In the genomic region with DNA sequence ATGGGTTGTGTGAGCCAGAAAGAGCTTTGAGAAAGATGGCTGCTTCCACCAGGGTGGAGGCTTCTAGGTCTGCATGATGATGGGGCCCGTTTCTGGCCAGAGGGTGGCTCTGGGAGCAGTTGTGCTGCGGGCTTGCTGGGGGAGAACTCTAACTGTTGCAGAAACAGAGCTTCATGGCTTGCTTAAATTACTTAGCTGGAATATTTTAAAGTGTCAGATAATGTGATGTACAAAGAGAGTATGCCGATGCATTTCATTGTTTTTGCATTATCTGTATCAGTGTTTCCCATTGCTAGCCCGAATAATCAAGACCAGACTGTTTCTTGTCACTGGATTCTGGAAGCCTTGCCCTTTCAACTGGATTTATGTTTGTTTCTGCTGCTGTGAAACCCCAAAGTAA, we compare ENCODE assay signal across 22 cellular contexts.
DNase-seq lines count a peak whose midpoint lies in the region; TF ChIP-seq lines count a peak whose summit lies in the region.
"Had no signal": no experiment of that assay in that cellular context is flagged by ENCODE, and none has a peak within 500 bp of the region (broad histone marks: within the 10 kb centered on the region; RNA-seq: fewer than 3 reads in every experiment).

No MANE protein-coding gene starts in this region.

- intact Hi-C loops in tibial artery (cut with DNase I; ENCODE audit: low total_unique reads) = no loop called here

- no peak overlapping the region for H3K4me3 ChIP-seq in NB4 (ENCODE audit: low read depth, low read length)
- no peak overlapping the region for H3K4me3 ChIP-seq in WERI-Rb-1 (ENCODE audit: low read depth, low read length)
- no peak overlapping the region for H3K4me3 ChIP-seq in tibial artery
- H3K4me3 ChIP-seq: GM12878, MG63, PC-9, SJCRH30 had no signal

- H3K9me3 Mint-ChIP-seq in nephron progenitor cell = no peaks in the 10 kb centered on the region
- H3K9me3 Mint-ChIP-seq: CD4-positive, alpha-beta T cell; IgD-negative memory B cell had no signal

- H3K4me1 ChIP-seq in tibial artery = peaks cover 0 to 16% (median 10%) of the 10 kb centered on the region in 4 donors
- H3K4me1 ChIP-seq: Caco-2, SJCRH30 had no signal

- H3K36me3 ChIP-seq in WERI-Rb-1 (peaks cover 4% of the 10 kb centered on the region), tibial artery (peaks cover 3 to 7% (median 3%) of the 10 kb centered on the region in 3 donors)

- DNase-seq in NCI-H345 (lab: John Stamatoyannopoulos, UW) (peak; percentile 27), NCI-H345 treated with DMSO at 0.1 percent for 48 hours (lab: John Stamatoyannopoulos, UW; ENCODE audit: unreplicated experiment) (no peak), NB4 (ENCODE audit: low read depth) (peak; percentile 59), WERI-Rb-1 (peak; percentile 29), nephron progenitor cell (no peak), tibial artery (no peak), hippocampal formation (lab: John Stamatoyannopoulos, UW) (no peak)
- DNase-seq in stimulated activated CD4-positive, alpha-beta T cell treated with anti-CD3 and anti-CD28 coated beads, Interleukin-2, amount 100 ng/mL, for 24 hours = no peak
- DNase-seq: CD4-positive, alpha-beta T cell; H7; Kasumi-1; MG63; NCI-H1092; NCI-H1436 treated with DMSO at 0.1 percent for 48 hours; NCI-H2029; NCI-H524; PC-9; SJCRH30 had no signal

- peak; percentile 14 for TF ChIP-seq CTCF in NB4 (IDR thresholded peaks at IDR 0.05; ENCODE audit: low read depth, low read length)
- peak; percentile 32; the same call in 1 of the 2 replicates for TF ChIP-seq CTCF in WERI-Rb-1 (IDR thresholded peaks at IDR 0.05; ENCODE audit: low read depth, low read length)
- no peak for TF ChIP-seq CTCF in nephron progenitor cell (IDR thresholded peaks at IDR 0.05)
- no peak for TF ChIP-seq CTCF in tibial artery (IDR thresholded peaks at IDR 0.05)

- H3K36me3 Mint-ChIP-seq in nephron progenitor cell (ENCODE audit: low read depth) = no peaks in the 10 kb centered on the region

- H3K27me3 Mint-ChIP-seq in nephron progenitor cell (ENCODE audit: low read depth, poor library complexity) = no peaks in the 10 kb centered on the region
- H3K27me3 Mint-ChIP-seq: B cell; CD4-positive, alpha-beta T cell; IgD-negative memory B cell had no signal

- peaks cover 14% of the 10 kb centered on the region for H3K4me1 Mint-ChIP-seq in nephron progenitor cell
- H3K4me1 Mint-ChIP-seq: B cell had no signal

- H3K27me3 ChIP-seq in WERI-Rb-1 (ENCODE audit: insufficient read depth, low read depth, severe bottlenecking) = no peaks in the 10 kb centered on the region
- peaks cover 0 to under 1% of the 10 kb centered on the region in 2 donors for H3K27me3 ChIP-seq in tibial artery
- H3K27me3 ChIP-seq: MG63, SJCRH30 had no signal

- peak overlapping the region; percentile 66 for H3K27ac Mint-ChIP-seq in nephron progenitor cell
- H3K27ac Mint-ChIP-seq: B cell; CD4-positive, alpha-beta T cell; IgD-negative memory B cell had no signal

- H3K27ac ChIP-seq in WERI-Rb-1 (no peak overlapping the region), tibial artery (no peak overlapping the region)
- H3K27ac ChIP-seq: PC-9, SJCRH30 had no signal

- no peak for TF ChIP-seq POLR2A in NB4 (IDR thresholded peaks at IDR 0.05; ENCODE audit: extremely low read depth, insufficient read length)

- H3K4me3 Mint-ChIP-seq in nephron progenitor cell = no peak overlapping the region
- H3K4me3 Mint-ChIP-seq: B cell; CD4-positive, alpha-beta T cell; IgD-negative memory B cell had no signal

- H3K9me3 ChIP-seq in WERI-Rb-1 (ENCODE audit: severe bottlenecking) = no peaks in the 10 kb centered on the region
- H3K9me3 ChIP-seq in tibial artery = no peaks in the 10 kb centered on the region
- H3K9me3 ChIP-seq: Caco-2, MG63, SJCRH30 had no signal

Comparison
In these comparisons a context has a peak if more than half of its experiments do, and no peak if none do; other contexts are left out.
1. DNase-seq: peak in NCI-H345 (single experiment), NB4 (single experiment) and WERI-Rb-1 (single experiment); none in NCI-H345 treated with DMSO at 0.1 percent for 48 hours (single experiment), nephron progenitor cell (single experiment), tibial artery (0 of 2), stimulated activated CD4-positive, alpha-beta T cell treated with anti-CD3 and anti-CD28 coated beads, Interleukin-2, amount 100 ng/mL, for 24 hours (0 of 2) and hippocampal formation (0 of 2).
2. CTCF ChIP-seq: peak in NB4 (single experiment) and WERI-Rb-1 (single experiment); none in nephron progenitor cell (single experiment) and tibial artery (0 of 2).